37 cellular contexts compared by ENCODE assay signal in the genomic region with DNA sequence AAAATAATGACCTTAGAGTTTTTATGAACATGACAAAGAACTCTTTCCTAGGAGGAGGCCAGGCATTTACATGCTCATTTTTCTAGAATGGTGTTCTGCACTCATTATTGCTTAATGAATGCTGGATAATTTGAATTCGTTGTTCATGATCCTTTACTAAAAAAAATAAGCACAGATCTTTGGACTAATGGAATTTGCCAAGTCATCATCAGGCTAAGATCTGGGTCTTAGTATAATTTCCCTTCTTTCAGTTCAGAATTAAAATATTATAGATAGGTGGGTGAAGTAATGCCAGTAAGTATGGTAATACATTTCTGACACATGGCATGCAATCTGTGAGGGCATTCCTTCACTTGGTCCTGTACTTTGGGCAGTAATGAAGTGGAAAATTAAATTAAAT.
"Had no signal": no experiment of that assay in that cellular context is flagged by ENCODE, and none has a peak within 500 bp of the region (broad histone marks: within the 10 kb centered on the region; RNA-seq: fewer than 3 reads in every experiment).

No MANE protein-coding gene starts in this region.

- H3K4me1 ChIP-seq: ascending aorta had no signal

- DNase-seq: activated B cell treated with CpG ODN at 0.5 μM for 24 hours; activated CD4-positive, alpha-beta memory T cell treated with anti-CD3 and anti-CD28 coated beads, Interleukin-2, amount 10 ng/mL, durations not matched to agents 7 days and 5 days; activated CD4-positive, alpha-beta T cell treated with anti-CD3 and anti-CD28 coated beads for 1 hour; activated CD4-positive, alpha-beta T cell treated with anti-CD3 and anti-CD28 coated beads for 36 hours; activated CD4-positive, alpha-beta T cell treated with anti-CD3 and anti-CD28 coated beads for 48 hours; activated CD4-positive, alpha-beta T cell treated with anti-CD3 and anti-CD28 coated beads, Interleukin-2, amount 10 ng/mL, durations not matched to agents 7 days and 5 days; activated CD4-positive, alpha-beta T cell treated with anti-CD3 and anti-CD28 coated beads, Interleukin-2, amount 50 U/mL, for 48 hours; activated CD8-positive, alpha-beta memory T cell treated with anti-CD3 and anti-CD28 coated beads for 24 hours; activated CD8-positive, alpha-beta memory T cell treated with anti-CD3 and anti-CD28 coated beads, Interleukin-2, amount 10 ng/mL, durations not matched to agents 7 days and 5 days; activated CD8-positive, alpha-beta memory T cell treated with anti-CD3 and anti-CD28 coated beads, Interleukin-2, amount 50 U/mL, for 48 hours; activated CD8-positive, alpha-beta T cell treated with anti-CD3 and anti-CD28 coated beads, Interleukin-2, amount 10 ng/mL, durations not matched to agents 7 days and 5 days; activated effector memory CD4-positive, alpha-beta T cell treated with Interleukin-2 at 50 U/mL for 16 hours; activated gamma-delta T cell; activated naive CD4-positive, alpha-beta T cell treated with anti-CD3 and anti-CD28 coated beads, Interleukin-2, amount 10 ng/mL, durations not matched to agents 7 days and 5 days; activated naive CD4-positive, alpha-beta T cell treated with Interleukin-2 at 50 U/mL for 16 hours; activated naive CD8-positive, alpha-beta T cell treated with anti-CD3 and anti-CD28 coated beads, Interleukin-2, amount 10 ng/mL, durations not matched to agents 7 days and 5 days; activated naive CD8-positive, alpha-beta T cell treated with anti-CD3 and anti-CD28 coated beads, Interleukin-2, amount 50 U/mL, for 24 hours; activated T-cell treated with anti-CD3 and anti-CD28 coated beads, Interleukin-2, amount 50 U/mL, for 24 hours; activated T-cell treated with anti-CD3 and anti-CD28 coated beads, Interleukin-2, amount 50 U/mL, for 48 hours; amygdala; anterior cingulate cortex; caudate nucleus; cerebellar nuclear complex; T-helper 2 cell; T-helper 9 cell; WERI-Rb-1 had no signal

- ATAC-seq: activated CD4-positive, alpha-beta T cell treated with anti-CD3 and anti-CD28 coated beads for 36 hours; activated CD8-positive, alpha-beta memory T cell treated with anti-CD3 and anti-CD28 coated beads, Interleukin-2, amount 10 ng/mL, durations not matched to agents 7 days and 5 days; activated CD8-positive, alpha-beta T cell treated with anti-CD3 and anti-CD28 coated beads, Interleukin-2, amount 10 ng/mL, durations not matched to agents 7 days and 5 days; activated naive CD8-positive, alpha-beta T cell treated with anti-CD3 and anti-CD28 coated beads, Interleukin-2, amount 50 U/mL, for 24 hours had no signal

- H3K9me3 Mint-ChIP-seq: activated B cell treated with CpG ODN at 0.5 μM for 24 hours; activated CD4-positive, alpha-beta memory T cell treated with anti-CD3 and anti-CD28 coated beads, Interleukin-2, amount 10 ng/mL, durations not matched to agents 7 days and 5 days; activated CD4-positive, alpha-beta T cell treated with anti-CD3 and anti-CD28 coated beads, Interleukin-2, amount 10 ng/mL, durations not matched to agents 7 days and 5 days; activated naive CD8-positive, alpha-beta T cell treated with anti-CD3 and anti-CD28 coated beads, Interleukin-2, amount 10 ng/mL, durations not matched to agents 7 days and 5 days; activated naive CD8-positive, alpha-beta T cell treated with anti-CD3 and anti-CD28 coated beads, Interleukin-2, amount 50 U/mL, for 24 hours; activated T-helper 2 cell treated with anti-CD3 and anti-CD28 coated beads, Interferon-gamma antibody, Interleukin-2, Interleukin-4, amounts not matched to agents 10 μg/mL and 5 μg/mL and 100 μg/mL, durations not matched to agents 14 hours and 24 hours and 36 hours; T-helper 1 cell treated with Interleukin-12 subunit alpha and Interleukin-12 subunit beta and Interleukin-4 antibody, amounts not matched to agents 30 μg/mL and 1 μg/mL, for 36 hours; T-helper 2 cell treated with Interferon-gamma antibody and Interleukin-4, amounts not matched to agents 5 μg/mL and 100 μg/mL, for 36 hours had no signal

- H3K36me3 Mint-ChIP-seq: activated CD8-positive, alpha-beta memory T cell treated with anti-CD3 and anti-CD28 coated beads, Interleukin-2, amount 10 ng/mL, durations not matched to agents 7 days and 5 days; activated naive CD4-positive, alpha-beta T cell treated with anti-CD3 and anti-CD28 coated beads, Interleukin-2, amount 10 ng/mL, durations not matched to agents 7 days and 5 days; activated naive CD4-positive, alpha-beta T cell treated with anti-CD3 and anti-CD28 coated beads, Interleukin-2, amount 50 U/mL, for 24 hours; activated naive CD8-positive, alpha-beta T cell; activated naive CD8-positive, alpha-beta T cell treated with anti-CD3 and anti-CD28 coated beads, Interleukin-2, amount 10 ng/mL, durations not matched to agents 7 days and 5 days; brain had no signal

- H3K9me3 ChIP-seq: ascending aorta had no signal

- H3K27ac Mint-ChIP-seq: activated B cell treated with CpG ODN at 0.5 μM for 24 hours; activated CD4-positive, alpha-beta memory T cell treated with anti-CD3 and anti-CD28 coated beads, Interleukin-2, amount 10 ng/mL, durations not matched to agents 7 days and 5 days; activated CD4-positive, alpha-beta T cell treated with anti-CD3 and anti-CD28 coated beads for 36 hours; activated CD4-positive, alpha-beta T cell treated with anti-CD3 and anti-CD28 coated beads, Interleukin-2, amount 10 ng/mL, durations not matched to agents 7 days and 5 days; activated CD8-positive, alpha-beta memory T cell treated with anti-CD3 and anti-CD28 coated beads, Interleukin-2, amount 10 ng/mL, durations not matched to agents 7 days and 5 days; activated CD8-positive, alpha-beta T cell treated with anti-CD3 and anti-CD28 coated beads, Interleukin-2, amount 10 ng/mL, durations not matched to agents 7 days and 5 days; activated naive CD4-positive, alpha-beta T cell treated with anti-CD3 and anti-CD28 coated beads, Interleukin-2, amount 10 ng/mL, durations not matched to agents 7 days and 5 days; activated naive CD4-positive, alpha-beta T cell treated with anti-CD3 and anti-CD28 coated beads, Interleukin-2, amount 50 U/mL, for 24 hours; activated naive CD8-positive, alpha-beta T cell; activated naive CD8-positive, alpha-beta T cell treated with anti-CD3 and anti-CD28 coated beads, Interleukin-2, amount 10 ng/mL, durations not matched to agents 7 days and 5 days; activated naive CD8-positive, alpha-beta T cell treated with anti-CD3 and anti-CD28 coated beads, Interleukin-2, amount 50 U/mL, for 24 hours; activated T-cell treated with anti-CD3 and anti-CD28 coated beads, Interleukin-2, amount 50 U/mL, for 24 hours; activated T-helper 2 cell treated with anti-CD3 and anti-CD28 coated beads, Interferon-gamma antibody, Interleukin-2, Interleukin-4, amounts not matched to agents 10 μg/mL and 5 μg/mL and 100 μg/mL, durations not matched to agents 14 hours and 24 hours and 36 hours; brain; T-helper 1 cell treated with Interleukin-12 subunit alpha and Interleukin-12 subunit beta and Interleukin-4 antibody, amounts not matched to agents 30 μg/mL and 1 μg/mL, for 36 hours; T-helper 2 cell treated with Interferon-gamma antibody and Interleukin-4, amounts not matched to agents 5 μg/mL and 100 μg/mL, for 36 hours had no signal

- H3K27me3 ChIP-seq: ascending aorta, cardiac muscle cell had no signal

- H3K4me3 ChIP-seq: ascending aorta, cardiac muscle cell had no signal

- H3K4me1 Mint-ChIP-seq: activated B cell treated with CpG ODN at 0.5 μM for 24 hours; activated CD4-positive, alpha-beta memory T cell treated with anti-CD3 and anti-CD28 coated beads, Interleukin-2, amount 10 ng/mL, durations not matched to agents 7 days and 5 days; activated CD4-positive, alpha-beta T cell treated with anti-CD3 and anti-CD28 coated beads for 36 hours; activated CD4-positive, alpha-beta T cell treated with anti-CD3 and anti-CD28 coated beads, Interleukin-2, amount 10 ng/mL, durations not matched to agents 7 days and 5 days; activated CD8-positive, alpha-beta memory T cell treated with anti-CD3 and anti-CD28 coated beads, Interleukin-2, amount 10 ng/mL, durations not matched to agents 7 days and 5 days; activated naive CD4-positive, alpha-beta T cell treated with anti-CD3 and anti-CD28 coated beads, Interleukin-2, amount 10 ng/mL, durations not matched to agents 7 days and 5 days; activated naive CD4-positive, alpha-beta T cell treated with anti-CD3 and anti-CD28 coated beads, Interleukin-2, amount 50 U/mL, for 24 hours; activated naive CD8-positive, alpha-beta T cell treated with anti-CD3 and anti-CD28 coated beads, Interleukin-2, amount 10 ng/mL, durations not matched to agents 7 days and 5 days; activated naive CD8-positive, alpha-beta T cell treated with anti-CD3 and anti-CD28 coated beads, Interleukin-2, amount 50 U/mL, for 24 hours; brain; central memory CD8-positive, alpha-beta T cell had no signal

- FAIRE-seq: bronchial epithelial cell, TTC549 had no signal

- H3K27ac ChIP-seq: ascending aorta, cardiac muscle cell, WERI-Rb-1 had no signal

- H3K27me3 Mint-ChIP-seq: activated CD4-positive, alpha-beta memory T cell treated with anti-CD3 and anti-CD28 coated beads, Interleukin-2, amount 10 ng/mL, durations not matched to agents 7 days and 5 days; activated CD4-positive, alpha-beta T cell treated with anti-CD3 and anti-CD28 coated beads for 36 hours; activated CD4-positive, alpha-beta T cell treated with anti-CD3 and anti-CD28 coated beads, Interleukin-2, amount 10 ng/mL, durations not matched to agents 7 days and 5 days; activated CD8-positive, alpha-beta memory T cell treated with anti-CD3 and anti-CD28 coated beads, Interleukin-2, amount 10 ng/mL, durations not matched to agents 7 days and 5 days; activated naive CD4-positive, alpha-beta T cell treated with anti-CD3 and anti-CD28 coated beads, Interleukin-2, amount 10 ng/mL, durations not matched to agents 7 days and 5 days; activated naive CD4-positive, alpha-beta T cell treated with anti-CD3 and anti-CD28 coated beads, Interleukin-2, amount 50 U/mL, for 24 hours; activated naive CD8-positive, alpha-beta T cell; activated naive CD8-positive, alpha-beta T cell treated with anti-CD3 and anti-CD28 coated beads, Interleukin-2, amount 50 U/mL, for 24 hours; activated T-cell treated with anti-CD3 and anti-CD28 coated beads, Interleukin-2, amount 50 U/mL, for 24 hours; central memory CD8-positive, alpha-beta T cell had no signal

- H3K36me3 ChIP-seq: ascending aorta, cardiac muscle cell, WERI-Rb-1 had no signal

- H3K4me3 Mint-ChIP-seq: activated B cell treated with CpG ODN at 0.5 μM for 24 hours; activated CD4-positive, alpha-beta memory T cell treated with anti-CD3 and anti-CD28 coated beads, Interleukin-2, amount 10 ng/mL, durations not matched to agents 7 days and 5 days; activated CD4-positive, alpha-beta T cell treated with anti-CD3 and anti-CD28 coated beads for 36 hours; activated CD4-positive, alpha-beta T cell treated with anti-CD3 and anti-CD28 coated beads, Interleukin-2, amount 10 ng/mL, durations not matched to agents 7 days and 5 days; activated CD8-positive, alpha-beta memory T cell treated with anti-CD3 and anti-CD28 coated beads, Interleukin-2, amount 10 ng/mL, durations not matched to agents 7 days and 5 days; activated CD8-positive, alpha-beta T cell treated with anti-CD3 and anti-CD28 coated beads, Interleukin-2, amount 10 ng/mL, durations not matched to agents 7 days and 5 days; activated naive CD4-positive, alpha-beta T cell treated with anti-CD3 and anti-CD28 coated beads, Interleukin-2, amount 10 ng/mL, durations not matched to agents 7 days and 5 days; activated naive CD4-positive, alpha-beta T cell treated with anti-CD3 and anti-CD28 coated beads, Interleukin-2, amount 50 U/mL, for 24 hours; activated naive CD8-positive, alpha-beta T cell; activated naive CD8-positive, alpha-beta T cell treated with anti-CD3 and anti-CD28 coated beads, Interleukin-2, amount 10 ng/mL, durations not matched to agents 7 days and 5 days; activated naive CD8-positive, alpha-beta T cell treated with anti-CD3 and anti-CD28 coated beads, Interleukin-2, amount 50 U/mL, for 24 hours; activated T-cell treated with anti-CD3 and anti-CD28 coated beads, Interleukin-2, amount 50 U/mL, for 24 hours; brain; central memory CD8-positive, alpha-beta T cell; T-helper 1 cell treated with Interleukin-12 subunit alpha and Interleukin-12 subunit beta and Interleukin-4 antibody, amounts not matched to agents 30 μg/mL and 1 μg/mL, for 36 hours; T-helper 2 cell treated with Interferon-gamma antibody and Interleukin-4, amounts not matched to agents 5 μg/mL and 100 μg/mL, for 36 hours had no signal
